Comparison of ENCODE assay signal across 7 cellular contexts in genomic region chr3:32467333-32468070, GRCh38. TPM values are rescaled to one million over a fixed set of nuclear protein-coding genes. Genes with fewer than 3 reads are reported as not detected.
DNase-seq lines count a peak whose midpoint lies in the region; ATAC-seq, FAIRE-seq and TF ChIP-seq lines count a peak whose summit lies in the region.

No MANE protein-coding gene starts in this region.

- DNase-seq in GM12891 (ENCODE audit: insufficient read length, low spot score): peak; percentile 75
- DNase-seq in NCI-H1930 (lab: John Stamatoyannopoulos, UW): peak; percentile 13 to 24
- peak; percentile 84 for DNase-seq in activated B cell treated with CpG ODN at 0.5 μM for 24 hours
- peak; percentile 71 to 77 for DNase-seq in cardiac fibroblast (ENCODE audit: low read depth in 2 of 2)
- DNase-seq in kidney epithelial cell (ENCODE audit: low read depth): peak; percentile 9
- peak; percentile 78 for DNase-seq in stimulated activated CD4-positive, alpha-beta T cell treated with anti-CD3 and anti-CD28 coated beads, Interleukin-15, amount 100 ng/mL, for 24 hours

- TF ChIP-seq CTCF in activated B cell treated with CpG ODN at 0.5 μM for 24 hours (IDR thresholded peaks at IDR 0.05): peak; percentile 90
- TF ChIP-seq CTCF in cardiac fibroblast (IDR thresholded peaks at IDR 0.05; ENCODE audit: low read depth, low read length): peak; percentile 70
- TF ChIP-seq CTCF in kidney epithelial cell (IDR thresholded peaks at IDR 0.05; ENCODE audit: insufficient read depth, low read length, poor library complexity, severe bottlenecking): peak; percentile 83

- no peaks in the 10 kb centered on the region for H3K9me3 Mint-ChIP-seq in activated B cell treated with CpG ODN at 0.5 μM for 24 hours

- ATAC-seq in HG02610 (IDR thresholded peaks at IDR 0.05; ENCODE audit: unreplicated experiment) (peak; percentile 68), activated B cell treated with CpG ODN at 0.5 μM for 24 hours (ENCODE audit: low read depth) (peak; percentile 79)

- H3K27me3 Mint-ChIP-seq in activated B cell treated with CpG ODN at 0.5 μM for 24 hours: no peaks in the 10 kb centered on the region

- CTCF ChIA-PET in activated B cell treated with CpG ODN at 0.5 μM for 24 hours (lab: Charles Lee): interaction anchor here (0.6 to 6.8 kb wide), 42 partner anchors 10 to 743 kb away, joined by 3 to 174 read pairs (median 5); partner anchors contain the start of genes CMTM6 and CMTM7

- no peaks in the 10 kb centered on the region for H3K36me3 ChIP-seq in kidney epithelial cell (ENCODE audit: control insufficient read depth, insufficient read depth, low read length)

- peak; percentile 83 for FAIRE-seq in GM12891 (lab: Jason Lieb, UNC)

- H3K27me3 ChIP-seq in kidney epithelial cell (ENCODE audit: control insufficient read depth, insufficient read depth, low read length): no peaks in the 10 kb centered on the region

- H3K27ac Mint-ChIP-seq in activated B cell treated with CpG ODN at 0.5 μM for 24 hours: peak overlapping the region; percentile 84

- H3K4me3 Mint-ChIP-seq in activated B cell treated with CpG ODN at 0.5 μM for 24 hours: peak overlapping the region; percentile 56

- intact Hi-C loops in activated B cell treated with CpG ODN at 0.5 μM for 24 hours (cut with micrococcal nuclease): loop anchor here (1.0 to 2.0 kb wide), 9 partner anchors 9 to 289 kb away; partner anchors contain the start of gene CMTM7

- peaks cover 62% of the 10 kb centered on the region for H3K4me1 Mint-ChIP-seq in activated B cell treated with CpG ODN at 0.5 μM for 24 hours

- TF ChIP-seq POLR2A in GM12891 (IDR thresholded peaks at IDR 0.05; ENCODE audit: low read depth, low read length): no peak

- POLR2A ChIA-PET in activated B cell treated with CpG ODN at 0.5 μM for 24 hours (lab: Charles Lee): interaction anchor here (0.8 to 4.6 kb wide), 23 partner anchors 8 to 172 kb away, joined by 3 to 63 read pairs (median 6); partner anchors contain the start of genes CMTM6, CMTM7 and DYNC1LI1

- H3K4me3 ChIP-seq in cardiac fibroblast (replicated peaks in 1 of 2; ENCODE audit: low read depth in 2 of 2, low read length in 2 of 2) (no peak overlapping the region), kidney epithelial cell (ENCODE audit: low read depth, low read length) (no peak overlapping the region)

- peaks cover 51% of the 10 kb centered on the region for H3K36me3 Mint-ChIP-seq in activated B cell treated with CpG ODN at 0.5 μM for 24 hours (ENCODE audit: low read depth)

TF ChIP-seq in GM12891, 5 proteins besides CTCF, POLR2A, EP300 and RAD21:
- peak; percentile 50 for TF ChIP-seq PAX5 (IDR thresholded peaks at IDR 0.05; ENCODE audit: insufficient read depth, low read length, severe bottlenecking)
- no peak for TF ChIP-seq TAF1 (IDR thresholded peaks at IDR 0.05; ENCODE audit: low read depth, low read length)

RNA-seq across cellular contexts. Expression of gene CMTM6, which starts 35.1 kb away (rescaled TPM):
- 21.3 TPM for polyA plus RNA-seq in GM12891 (2012; ENCODE audit: low read depth, missing spikeins)
- total RNA-seq in activated B cell treated with CpG ODN at 0.5 μM for 24 hours (84.6 and 90.1 TPM in 2 replicates), kidney epithelial cell (83.7 and 102 TPM in 2 replicates)

Comparison
In these comparisons a context has a peak if more than half of its experiments do, and no peak if none do; other contexts are left out.
1. DNase-seq: peak in every context shown above with its lines; median percentile 84 in activated B cell treated with CpG ODN at 0.5 μM for 24 hours; 78 in stimulated activated CD4-positive, alpha-beta T cell treated with anti-CD3 and anti-CD28 coated beads, Interleukin-15, amount 100 ng/mL, for 24 hours; 75 in GM12891; 74 in cardiac fibroblast; 18 in NCI-H1930; 9 in kidney epithelial cell.